ENCODE assay signal across 1 cellular context in the genomic region with DNA sequence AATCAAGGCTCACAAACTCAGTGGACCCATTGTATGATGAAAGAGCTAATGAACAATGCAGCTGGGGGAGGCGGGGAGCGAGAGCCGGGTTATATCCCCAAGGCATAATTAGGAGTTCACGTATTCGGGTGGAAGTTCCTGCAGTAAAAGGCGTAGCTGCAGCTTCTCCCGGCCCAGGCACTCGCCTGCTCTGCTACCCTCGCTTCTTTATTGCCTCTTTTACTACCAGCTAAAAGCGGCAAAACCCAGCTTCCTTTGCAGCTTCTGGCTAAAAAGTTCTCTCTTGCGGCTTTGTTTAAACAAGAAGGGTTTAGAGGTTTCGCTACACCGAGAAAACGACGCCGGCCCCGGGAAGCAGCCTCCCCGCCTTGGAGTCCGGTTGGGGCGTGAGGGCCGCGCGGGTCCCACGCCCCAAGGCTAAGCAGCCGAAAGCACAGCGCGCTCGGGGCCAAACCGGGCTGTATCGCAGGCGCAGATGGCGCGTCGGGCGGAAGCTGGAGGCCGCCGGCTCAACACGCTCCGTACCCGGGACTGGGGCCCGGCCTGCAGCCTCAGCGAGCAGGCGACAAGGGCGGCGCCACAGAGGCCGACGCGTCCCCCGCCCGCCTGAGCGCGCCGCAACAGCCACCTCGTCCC.
A peak's percentile ranks its signal among the peaks of the same experiment; 100 is the strongest.
TF ChIP-seq lines count a peak whose summit lies in the region.

No MANE protein-coding gene starts in this region.

TF ChIP-seq in HepG2, 621 proteins besides CTCF, POLR2A, EP300 and RAD21 (continued from another document and continues in another):
- TF ChIP-seq, protein P1, sequence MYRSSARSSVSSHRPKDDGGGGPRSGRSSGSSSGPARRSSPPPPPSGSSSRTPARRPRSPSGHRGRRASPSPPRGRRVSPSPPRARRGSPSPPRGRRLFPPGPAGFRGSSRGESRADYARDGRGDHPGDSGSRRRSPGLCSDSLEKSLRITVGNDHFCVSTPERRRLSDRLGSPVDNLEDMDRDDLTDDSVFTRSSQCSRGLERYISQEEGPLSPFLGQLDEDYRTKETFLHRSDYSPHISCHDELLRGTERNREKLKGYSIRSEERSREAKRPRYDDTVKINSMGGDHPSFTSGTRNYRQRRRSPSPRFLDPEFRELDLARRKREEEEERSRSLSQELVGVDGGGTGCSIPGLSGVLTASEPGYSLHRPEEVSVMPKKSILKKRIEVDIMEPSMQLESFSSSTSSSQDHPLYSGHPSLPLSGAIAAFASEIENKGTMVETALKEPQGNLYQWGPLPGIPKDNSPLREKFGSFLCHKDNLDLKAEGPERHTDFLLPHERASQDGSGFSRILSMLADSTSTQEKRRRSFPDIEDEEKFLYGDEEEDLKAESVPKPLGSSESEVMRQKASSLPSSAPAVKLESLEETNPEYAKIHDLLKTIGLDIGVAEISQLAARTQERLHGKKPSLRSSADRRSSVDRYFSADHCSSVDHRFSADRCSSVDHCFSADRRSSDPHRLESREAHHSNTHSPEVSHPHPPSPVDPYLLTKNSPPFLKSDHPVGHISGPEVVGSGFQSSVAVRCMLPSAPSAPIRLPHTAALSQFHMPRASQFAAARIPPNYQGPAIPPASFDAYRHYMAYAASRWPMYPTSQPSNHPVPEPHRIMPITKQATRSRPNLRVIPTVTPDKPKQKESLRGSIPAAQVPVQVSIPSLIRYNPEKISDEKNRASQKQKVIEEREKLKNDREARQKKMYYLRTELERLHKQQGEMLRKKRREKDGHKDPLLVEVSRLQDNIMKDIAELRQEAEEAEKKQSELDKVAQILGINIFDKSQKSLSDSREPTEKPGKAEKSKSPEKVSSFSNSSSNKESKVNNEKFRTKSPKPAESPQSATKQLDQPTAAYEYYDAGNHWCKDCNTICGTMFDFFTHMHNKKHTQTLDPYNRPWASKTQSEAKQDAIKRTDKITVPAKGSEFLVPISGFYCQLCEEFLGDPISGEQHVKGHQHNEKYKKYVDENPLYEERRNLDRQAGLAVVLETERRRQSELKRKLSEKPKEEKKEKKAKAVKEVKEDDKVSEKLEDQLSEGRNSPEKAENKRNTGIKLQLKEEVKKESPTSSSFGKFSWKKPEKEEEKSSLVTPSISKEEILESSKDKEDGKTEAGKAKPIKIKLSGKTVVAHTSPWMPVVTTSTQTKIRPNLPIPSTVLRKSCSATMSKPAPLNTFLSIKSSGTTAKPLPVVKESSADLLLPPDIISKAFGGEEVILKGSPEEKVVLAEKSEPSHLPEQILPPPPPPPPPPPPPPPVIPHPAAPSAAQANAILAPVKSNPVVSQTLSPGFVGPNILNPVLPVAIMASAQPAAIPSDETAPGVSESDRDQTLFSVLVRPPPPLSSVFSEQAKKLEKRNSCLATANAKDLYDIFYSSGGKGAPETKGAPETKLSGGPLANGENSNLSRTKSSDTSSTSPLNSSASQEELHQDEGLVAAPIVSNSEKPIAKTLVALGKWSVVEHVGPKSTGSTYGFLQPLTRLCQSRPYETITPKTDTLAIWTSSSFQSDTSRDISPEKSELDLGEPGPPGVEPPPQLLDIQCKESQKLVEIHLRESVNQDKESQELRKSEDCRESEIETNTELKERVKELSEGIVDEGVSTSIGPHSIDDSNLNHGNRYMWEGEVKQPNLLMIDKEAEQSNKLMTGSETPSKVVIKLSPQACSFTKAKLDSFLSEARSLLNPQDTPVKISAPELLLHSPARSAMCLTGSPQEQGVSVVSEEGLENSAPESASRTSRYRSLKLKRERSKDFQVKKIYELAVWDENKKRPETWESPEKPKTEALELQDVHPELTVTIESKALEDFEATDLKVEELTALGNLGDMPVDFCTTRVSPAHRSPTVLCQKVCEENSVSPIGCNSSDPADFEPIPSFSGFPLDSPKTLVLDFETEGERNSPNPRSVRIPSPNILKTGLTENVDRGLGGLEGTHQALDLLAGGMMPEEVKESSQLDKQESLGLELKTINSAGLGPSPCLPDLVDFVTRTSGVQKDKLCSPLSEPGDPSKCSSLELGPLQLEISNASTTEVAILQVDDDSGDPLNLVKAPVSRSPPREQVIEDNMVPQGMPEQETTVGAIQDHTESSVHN (CRISPR knock-in tag; IDR thresholded peaks at IDR 0.05): no peak; the same call in 1 of the 2 replicates
- TF ChIP-seq ZNF780A (CRISPR knock-in tag; IDR thresholded peaks at IDR 0.05): peak; percentile 94; the same call in 1 of the 2 replicates
- TF ChIP-seq JUND (CRISPR knock-in tag; IDR thresholded peaks at IDR 0.05): no peak
- TF ChIP-seq RCOR2 (CRISPR knock-in tag; IDR thresholded peaks at IDR 0.05): no peak
- peak; percentile 48; the same call in 1 of the 2 replicates for TF ChIP-seq ZBTB8A (CRISPR knock-in tag; IDR thresholded peaks at IDR 0.05; ENCODE audit: borderline replicate concordance, low read depth)
- TF ChIP-seq NFATC3 (CRISPR knock-in tag; IDR thresholded peaks at IDR 0.05): no peak
- peak; percentile 93 for TF ChIP-seq ZNF350 (CRISPR knock-in tag; IDR thresholded peaks at IDR 0.05; ENCODE audit: borderline replicate concordance, low read depth)
- no peak for TF ChIP-seq ZBTB2 (CRISPR knock-in tag; IDR thresholded peaks at IDR 0.05; ENCODE audit: low read depth)
- TF ChIP-seq, protein P2, sequence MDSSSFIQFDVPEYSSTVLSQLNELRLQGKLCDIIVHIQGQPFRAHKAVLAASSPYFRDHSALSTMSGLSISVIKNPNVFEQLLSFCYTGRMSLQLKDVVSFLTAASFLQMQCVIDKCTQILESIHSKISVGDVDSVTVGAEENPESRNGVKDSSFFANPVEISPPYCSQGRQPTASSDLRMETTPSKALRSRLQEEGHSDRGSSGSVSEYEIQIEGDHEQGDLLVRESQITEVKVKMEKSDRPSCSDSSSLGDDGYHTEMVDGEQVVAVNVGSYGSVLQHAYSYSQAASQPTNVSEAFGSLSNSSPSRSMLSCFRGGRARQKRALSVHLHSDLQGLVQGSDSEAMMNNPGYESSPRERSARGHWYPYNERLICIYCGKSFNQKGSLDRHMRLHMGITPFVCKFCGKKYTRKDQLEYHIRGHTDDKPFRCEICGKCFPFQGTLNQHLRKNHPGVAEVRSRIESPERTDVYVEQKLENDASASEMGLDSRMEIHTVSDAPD (CRISPR knock-in tag; IDR thresholded peaks at IDR 0.05): no peak
- TF ChIP-seq TCF7L2 (IDR thresholded peaks at IDR 0.05; ENCODE audit: low read depth, low read length): no peak
- peak; percentile 56; the same call in 1 of the 2 replicates for TF ChIP-seq ZNF772 (CRISPR knock-in tag; IDR thresholded peaks at IDR 0.05)
- TF ChIP-seq NONO (IDR thresholded peaks at IDR 0.05): no peak
- TF ChIP-seq NONO (CRISPR knock-in tag; conservative IDR thresholded peaks at IDR 0.05): peak; percentile 90
- TF ChIP-seq PCBP2 (optimal IDR thresholded peaks at IDR 0.05; ENCODE audit: low read depth, low read length, poor library complexity, severe bottlenecking): no peak
- TF ChIP-seq ZNF766 (CRISPR knock-in tag; IDR thresholded peaks at IDR 0.05; ENCODE audit: borderline replicate concordance): peak; percentile 93
- TF ChIP-seq KDM4B (CRISPR knock-in tag; IDR thresholded peaks at IDR 0.05): peak; percentile 16; the same call in 1 of the 2 replicates
- TF ChIP-seq SAFB2 (CRISPR knock-in tag; IDR thresholded peaks at IDR 0.05; ENCODE audit: borderline replicate concordance, low read depth): peak; percentile 70; the same call in 1 of the 2 replicates
- TF ChIP-seq, protein P3, sequence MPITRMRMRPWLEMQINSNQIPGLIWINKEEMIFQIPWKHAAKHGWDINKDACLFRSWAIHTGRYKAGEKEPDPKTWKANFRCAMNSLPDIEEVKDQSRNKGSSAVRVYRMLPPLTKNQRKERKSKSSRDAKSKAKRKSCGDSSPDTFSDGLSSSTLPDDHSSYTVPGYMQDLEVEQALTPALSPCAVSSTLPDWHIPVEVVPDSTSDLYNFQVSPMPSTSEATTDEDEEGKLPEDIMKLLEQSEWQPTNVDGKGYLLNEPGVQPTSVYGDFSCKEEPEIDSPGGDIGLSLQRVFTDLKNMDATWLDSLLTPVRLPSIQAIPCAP (CRISPR knock-in tag; IDR thresholded peaks at IDR 0.05; ENCODE audit: low read depth): no peak
- 0 out of 2 replicates have a peak, but pooled peaks have one; percentile 12 for TF ChIP-seq ONECUT2 (CRISPR knock-in tag; IDR thresholded peaks at IDR 0.05)
- TF ChIP-seq AKAP8 (CRISPR knock-in tag; IDR thresholded peaks at IDR 0.05): peak; percentile 85; the same call in 1 of the 2 replicates
- TF ChIP-seq ZNF615 (CRISPR knock-in tag; IDR thresholded peaks at IDR 0.05; ENCODE audit: borderline replicate concordance): peak; percentile 72; the same call in 1 of the 2 replicates
- TF ChIP-seq SP1 (IDR thresholded peaks at IDR 0.05): no peak
- no peak for TF ChIP-seq SP1 (CRISPR knock-in tag; IDR thresholded peaks at IDR 0.05)
- TF ChIP-seq GMEB1 (CRISPR knock-in tag; IDR thresholded peaks at IDR 0.05; ENCODE audit: borderline replicate concordance): no peak
- TF ChIP-seq RARA (CRISPR knock-in tag; IDR thresholded peaks at IDR 0.05): peak; percentile 41
- no peak for TF ChIP-seq AHDC1 (CRISPR knock-in tag; IDR thresholded peaks at IDR 0.05; ENCODE audit: borderline replicate concordance)
- TF ChIP-seq, protein P4, sequence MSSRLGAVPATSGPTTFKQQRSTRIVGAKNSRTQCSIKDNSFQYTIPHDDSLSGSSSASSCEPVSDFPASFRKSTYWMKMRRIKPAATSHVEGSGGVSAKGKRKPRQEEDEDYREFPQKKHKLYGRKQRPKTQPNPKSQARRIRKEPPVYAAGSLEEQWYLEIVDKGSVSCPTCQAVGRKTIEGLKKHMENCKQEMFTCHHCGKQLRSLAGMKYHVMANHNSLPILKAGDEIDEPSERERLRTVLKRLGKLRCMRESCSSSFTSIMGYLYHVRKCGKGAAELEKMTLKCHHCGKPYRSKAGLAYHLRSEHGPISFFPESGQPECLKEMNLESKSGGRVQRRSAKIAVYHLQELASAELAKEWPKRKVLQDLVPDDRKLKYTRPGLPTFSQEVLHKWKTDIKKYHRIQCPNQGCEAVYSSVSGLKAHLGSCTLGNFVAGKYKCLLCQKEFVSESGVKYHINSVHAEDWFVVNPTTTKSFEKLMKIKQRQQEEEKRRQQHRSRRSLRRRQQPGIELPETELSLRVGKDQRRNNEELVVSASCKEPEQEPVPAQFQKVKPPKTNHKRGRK (CRISPR knock-in tag; IDR thresholded peaks at IDR 0.05): no peak
- peak; percentile 65; the same call in 1 of the 2 replicates for TF ChIP-seq ZBTB38 (CRISPR knock-in tag; IDR thresholded peaks at IDR 0.05)
- peak; percentile 52; the same call in 1 of the 2 replicates for TF ChIP-seq ZMYM3 (CRISPR knock-in tag; IDR thresholded peaks at IDR 0.05)
- peak; percentile 86 for TF ChIP-seq IKZF4 (CRISPR knock-in tag; IDR thresholded peaks at IDR 0.05; ENCODE audit: borderline replicate concordance, low read depth, not compliant biosample characterization)
- TF ChIP-seq ZNF703 (CRISPR knock-in tag; IDR thresholded peaks at IDR 0.05; ENCODE audit: borderline replicate concordance): no peak
